8 cellular contexts compared by ENCODE assay signal in the genomic region with DNA sequence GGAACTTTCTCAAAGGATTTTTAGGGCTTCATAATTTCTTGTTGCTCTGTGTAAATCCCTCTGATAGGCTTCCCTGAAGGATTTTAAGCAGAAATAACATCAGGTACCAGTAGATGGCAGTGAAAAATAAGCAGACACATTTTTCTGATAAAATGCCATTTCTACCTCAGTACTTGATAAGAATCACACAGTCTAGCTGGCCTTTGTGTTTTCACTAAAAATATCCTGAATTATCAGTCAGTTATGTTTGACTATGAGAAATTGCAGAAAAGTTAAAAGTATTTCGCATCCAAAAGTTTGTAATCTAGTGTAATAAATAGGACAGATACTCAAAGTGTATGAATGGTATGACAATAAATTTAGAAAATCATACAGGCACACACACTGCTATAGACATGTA.
DNase-seq lines count a peak whose midpoint lies in the region; ATAC-seq lines count a peak whose summit lies in the region.

No MANE protein-coding gene starts in this region.

- no peak overlapping the region for H3K27ac Mint-ChIP-seq in activated CD4-positive, alpha-beta memory T cell treated with anti-CD3 and anti-CD28 coated beads, Interleukin-2, amount 10 ng/mL, durations not matched to agents 7 days and 5 days

- CTCF ChIA-PET in activated CD4-positive, alpha-beta memory T cell treated with anti-CD3 and anti-CD28 coated beads, Interleukin-2, amount 10 ng/mL, durations not matched to agents 7 days and 5 days (lab: Charles Lee): interaction anchor here (0.6 to 2.1 kb wide), 4 partner anchors 11 to 196 kb away, joined by 3 to 14 read pairs (median 4); no protein-coding TSS in a partner anchor

- H3K9me3 ChIP-seq in SK-N-MC (ENCODE audit: low read depth, low read length): no peaks in the 10 kb centered on the region; the same call in 1 of the 2 replicates

- H3K36me3 Mint-ChIP-seq in activated T-cell treated with anti-CD3 and anti-CD28 coated beads, Interleukin-2, amount 50 U/mL, for 4 hours (ENCODE audit: insufficient read depth): peaks cover 15% of the 10 kb centered on the region
- H3K36me3 Mint-ChIP-seq in activated CD4-positive, alpha-beta memory T cell treated with anti-CD3 and anti-CD28 coated beads, Interleukin-2, amount 10 ng/mL, durations not matched to agents 7 days and 5 days (ENCODE audit: low read depth): peaks cover 4% of the 10 kb centered on the region

- no peak overlapping the region for H3K27ac ChIP-seq in SK-N-MC

- peak; percentile 38 for DNase-seq in DMS79 treated with DMSO at 0.1 percent for 48 hours (lab: John Stamatoyannopoulos, UW)
- DNase-seq in SK-N-MC (ENCODE audit: low read depth, low spot score): peak; percentile 58
- DNase-seq in glomerular visceral epithelial cell (ENCODE audit: extremely low spot score): peak; percentile 40
- DNase-seq in NCI-H146 (lab: John Stamatoyannopoulos, UW): no peak
- no peak for DNase-seq in activated T-cell treated with anti-CD3 and anti-CD28 coated beads, Interleukin-2, amount 50 U/mL, for 4 hours
- no peak for DNase-seq in stimulated activated CD8-positive, alpha-beta memory T cell treated with anti-CD3 and anti-CD28 coated beads, Interleukin-4, amount 100 ng/mL, for 48 hours
- no peak for DNase-seq in activated CD4-positive, alpha-beta memory T cell treated with anti-CD3 and anti-CD28 coated beads, Interleukin-2, amount 10 ng/mL, durations not matched to agents 7 days and 5 days

- H3K9me3 Mint-ChIP-seq in activated T-cell treated with anti-CD3 and anti-CD28 coated beads, Interleukin-2, amount 50 U/mL, for 4 hours: peaks cover 10% of the 10 kb centered on the region
- no peaks in the 10 kb centered on the region for H3K9me3 Mint-ChIP-seq in activated CD4-positive, alpha-beta memory T cell treated with anti-CD3 and anti-CD28 coated beads, Interleukin-2, amount 10 ng/mL, durations not matched to agents 7 days and 5 days

- H3K4me3 Mint-ChIP-seq in activated T-cell treated with anti-CD3 and anti-CD28 coated beads, Interleukin-2, amount 50 U/mL, for 4 hours: no peak overlapping the region
- no peak overlapping the region for H3K4me3 Mint-ChIP-seq in activated CD4-positive, alpha-beta memory T cell treated with anti-CD3 and anti-CD28 coated beads, Interleukin-2, amount 10 ng/mL, durations not matched to agents 7 days and 5 days

- POLR2A ChIA-PET in activated CD4-positive, alpha-beta memory T cell treated with anti-CD3 and anti-CD28 coated beads, Interleukin-2, amount 10 ng/mL, durations not matched to agents 7 days and 5 days (lab: Charles Lee): no interaction called here

- no peaks in the 10 kb centered on the region for H3K27me3 Mint-ChIP-seq in activated T-cell treated with anti-CD3 and anti-CD28 coated beads, Interleukin-2, amount 50 U/mL, for 4 hours (ENCODE audit: low read depth)
- no peaks in the 10 kb centered on the region for H3K27me3 Mint-ChIP-seq in activated CD4-positive, alpha-beta memory T cell treated with anti-CD3 and anti-CD28 coated beads, Interleukin-2, amount 10 ng/mL, durations not matched to agents 7 days and 5 days

- ATAC-seq in HG02759 (IDR thresholded peaks at IDR 0.05; ENCODE audit: unreplicated experiment): peak; percentile 69
- ATAC-seq in activated T-cell treated with anti-CD3 and anti-CD28 coated beads, Interleukin-2, amount 50 U/mL, for 4 hours: no peak

- no peaks in the 10 kb centered on the region for H3K4me1 Mint-ChIP-seq in activated T-cell treated with anti-CD3 and anti-CD28 coated beads, Interleukin-2, amount 50 U/mL, for 4 hours (ENCODE audit: low read depth)
- H3K4me1 Mint-ChIP-seq in activated CD4-positive, alpha-beta memory T cell treated with anti-CD3 and anti-CD28 coated beads, Interleukin-2, amount 10 ng/mL, durations not matched to agents 7 days and 5 days: no peaks in the 10 kb centered on the region

- no peak overlapping the region for H3K9ac ChIP-seq in SK-N-MC (ENCODE audit: insufficient read length)

- peaks cover 9% of the 10 kb centered on the region for H3K36me3 ChIP-seq in SK-N-MC (ENCODE audit: insufficient read depth, low read length)

- H3K4me3 ChIP-seq in SK-N-MC: no peak overlapping the region

Comparison
In these comparisons a context has a peak if more than half of its experiments do, and no peak if none do; other contexts are left out.
1. DNase-seq: peak in DMS79 treated with DMSO at 0.1 percent for 48 hours (single experiment), SK-N-MC (single experiment) and glomerular visceral epithelial cell (single experiment); none in NCI-H146 (single experiment), activated T-cell treated with anti-CD3 and anti-CD28 coated beads, Interleukin-2, amount 50 U/mL, for 4 hours (single experiment), stimulated activated CD8-positive, alpha-beta memory T cell treated with anti-CD3 and anti-CD28 coated beads, Interleukin-4, amount 100 ng/mL, for 48 hours (single experiment) and activated CD4-positive, alpha-beta memory T cell treated with anti-CD3 and anti-CD28 coated beads, Interleukin-2, amount 10 ng/mL, durations not matched to agents 7 days and 5 days (single experiment).